8 cellular contexts compared by ENCODE assay signal in genomic region chr4:15232725-15233597, GRCh38.
DNase-seq lines count a peak whose midpoint lies in the region; ATAC-seq and TF ChIP-seq lines count a peak whose summit lies in the region.

No MANE protein-coding gene starts in this region.

- intact Hi-C loops in aorta (cut with DNase I) = loop anchor here (2.0 to 10.0 kb wide), 4 partner anchors 92 to 226 kb away; partner anchors contain the start of gene C1QTNF7 (in 2 of the 2)
- intact Hi-C loops in OCI-LY7 (cut with micrococcal nuclease; ENCODE audit: unreplicated experiment) = loop anchor here (10.0 kb wide), 1 partner anchor 722 kb away; no protein-coding TSS in a partner anchor

- ATAC-seq in HG03565 (IDR thresholded peaks at IDR 0.05; ENCODE audit: unreplicated experiment) = peak; percentile 12
- peak; percentile 23 for ATAC-seq in aorta (ENCODE audit: low FRiP score)

- POLR2A ChIA-PET in OCI-LY7 (lab: Charles Lee) = interaction anchor here (0.6 to 1.0 kb wide), 2 partner anchors 130 to 307 kb away, joined by 3 read pairs; no protein-coding TSS in a partner anchor

- WGBS in aorta, 2 donors = 2 to 3% methylated on average over 10 of the region's 10 CpGs

- H3K27ac ChIP-seq in aorta (ENCODE audit: low read depth in 1 of 2, low read length in 2 of 2) (peak overlapping the region; percentile 61 to 88), OCI-LY7 (ENCODE audit: low read depth, low read length, poor library complexity, severe bottlenecking) (no peak overlapping the region)

- in situ Hi-C loops in astrocyte of the cerebellum (cut with HindIII; ENCODE audit: low sequenced_read_pairs) = loop anchor here (25.0 kb wide), 1 partner anchor 229 kb away; the partner anchor contains the start of gene CC2D2A

- TF ChIP-seq CTCF in astrocyte of the cerebellum (IDR thresholded peaks at IDR 0.05; ENCODE audit: low read depth, low read length, missing control alignments) (no peak), OCI-LY7 (conservative IDR thresholded peaks at IDR 0.05; ENCODE audit: low read length) (no peak)

- H3K4me3 ChIP-seq in astrocyte of the cerebellum (ENCODE audit: low read depth, low read length) (no peak overlapping the region), aorta (ENCODE audit: low read length in 2 of 2) (no peak overlapping the region), OCI-LY7 (ENCODE audit: low read depth, low read length, poor library complexity, severe bottlenecking) (no peak overlapping the region)

- H3K9me2 ChIP-seq in OCI-LY7 (ENCODE audit: insufficient read depth, low read length) = no peaks in the 10 kb centered on the region

- BruUV-seq in OCI-LY7 (replicated peaks; lab: Mats Ljungman, UMichigan) = no TSS peak

- H2AFZ ChIP-seq in OCI-LY7 (ENCODE audit: low read length) = no peak overlapping the region

- H4K20me1 ChIP-seq in OCI-LY7 (ENCODE audit: insufficient read depth, low read length) = no peaks in the 10 kb centered on the region

- DNase-seq in EL = peak; percentile 88
- DNase-seq in astrocyte of the cerebellum (ENCODE audit: low read depth) = peak; percentile 60
- DNase-seq in left kidney (ENCODE audit: low read depth, low spot score) = peak; percentile 46
- no peak for DNase-seq in aorta
- no peak for DNase-seq in SIG-M5 (lab: John Stamatoyannopoulos, UW)
- no peak for DNase-seq in SK-N-DZ (ENCODE audit: low spot score)
- DNase-seq in OCI-LY7 (ENCODE audit: low spot score) = no peak

- CTCF ChIA-PET in OCI-LY7 (lab: Charles Lee; ENCODE audit: unreplicated experiment) = no interaction called here

- H3K36me3 ChIP-seq in aorta (ENCODE audit: control insufficient read depth in 1 of 2, insufficient read depth in 2 of 2, low read length in 1 of 2) (peaks cover 0 to 2% of the 10 kb centered on the region in 2 donors), OCI-LY7 (ENCODE audit: insufficient read depth, low read length) (no peaks in the 10 kb centered on the region)

- H3K27me3 ChIP-seq in aorta (ENCODE audit: control insufficient read depth in 1 of 2, insufficient read depth in 2 of 2, low read length in 1 of 2) = no peaks in the 10 kb centered on the region

- H3K79me2 ChIP-seq in OCI-LY7 (ENCODE audit: insufficient read depth, low read depth, low read length) = no peaks in the 10 kb centered on the region

- H3K4me2 ChIP-seq in OCI-LY7 (ENCODE audit: low read length) = no peak overlapping the region

- peaks cover 5 to 8% of the 10 kb centered on the region in 2 donors for H3K4me1 ChIP-seq in aorta (ENCODE audit: control insufficient read depth in 1 of 2, insufficient read depth in 2 of 2, low read length in 2 of 2)
- no peaks in the 10 kb centered on the region for H3K4me1 ChIP-seq in OCI-LY7 (ENCODE audit: insufficient read depth, low read length, poor library complexity, severe bottlenecking)

- no peaks in the 10 kb centered on the region for H3K9me3 ChIP-seq in aorta (ENCODE audit: control insufficient read depth, low read length)
- H3K9me3 ChIP-seq in OCI-LY7 (ENCODE audit: low read length) = no peaks in the 10 kb centered on the region

Comparison
In these comparisons a context has a peak if more than half of its experiments do, and no peak if none do; other contexts are left out.
1. DNase-seq: peak in EL (single experiment), astrocyte of the cerebellum (single experiment) and left kidney (single experiment); none in aorta (0 of 2), SIG-M5 (single experiment), SK-N-DZ (single experiment) and OCI-LY7 (single experiment).